In genomic region chr2:74472086-74472944, GRCh38 we compare ENCODE assay signal across 8 cellular contexts. TPM values are rescaled to one million over a fixed set of nuclear protein-coding genes. Genes with fewer than 3 reads are reported as not detected.
A peak's percentile ranks its signal among the peaks of the same experiment; 100 is the strongest.
DNase-seq lines count a peak whose midpoint lies in the region; ATAC-seq and TF ChIP-seq lines count a peak whose summit lies in the region.

MRPL53 (minus strand) TSS chr2:74472680; CDS start chr2:74472660, 20 bp downstream.

- H4K20me1 ChIP-seq in BLaER1 treated with 17β-estradiol and CSF1 and Interleukin-3, amounts not matched to agents 10 nM and 100 nM = no peaks in the 10 kb centered on the region

- WGBS in right lobe of liver (ENCODE audit: insufficient coverage, low coverage, low lambda C conversion rate, missing lambda C conversion rate) = under 1% methylated on average over 49 of the region's 66 CpGs

- no peaks in the 10 kb centered on the region for H3K9me3 ChIP-seq in BLaER1 treated with 17β-estradiol and CSF1 and Interleukin-3, amounts not matched to agents 10 nM and 100 nM (replicated peaks in 1 of 11)
- no peaks in the 10 kb centered on the region for H3K9me3 ChIP-seq in right lobe of liver

- peak within 1 kb of the TSS; percentile 62 to 90 (median 86) for H3K27ac ChIP-seq in BLaER1 treated with 17β-estradiol and CSF1 and Interleukin-3, amounts not matched to agents 10 nM and 100 nM
- H3K27ac ChIP-seq in right lobe of liver = peak within 1 kb of the TSS; percentile 66 to 91 (median 88)

- H3K4me1 ChIP-seq in BLaER1 treated with 17β-estradiol and CSF1 and Interleukin-3, amounts not matched to agents 10 nM and 100 nM = peaks cover 29 to 52% (median 40%) of the 10 kb centered on the region in 10 experiments
- H3K4me1 ChIP-seq in right lobe of liver = peaks cover 0 to 24% (median 5%) of the 10 kb centered on the region in 4 donors

- peak within 1 kb of the TSS; percentile 65 to 84 (median 74) for H3K4me3 ChIP-seq in BLaER1 treated with 17β-estradiol and CSF1 and Interleukin-3, amounts not matched to agents 10 nM and 100 nM
- H3K4me3 ChIP-seq in right lobe of liver = peak within 1 kb of the TSS; percentile 56 to 65 (median 57)

- TF ChIP-seq POLR2A in right lobe of liver (IDR thresholded peaks at IDR 0.05) = peak; percentile 82

- no peak for TF ChIP-seq CTCF in right lobe of liver (IDR thresholded peaks at IDR 0.05)

- H3K4me2 ChIP-seq in BLaER1 treated with 17β-estradiol and CSF1 and Interleukin-3, amounts not matched to agents 10 nM and 100 nM = peak within 1 kb of the TSS; percentile 83 to 98 (median 95)

- ATAC-seq in GM19324 (IDR thresholded peaks at IDR 0.05; ENCODE audit: low FRiP score, unreplicated experiment) (peak; percentile 88), HG03460 (IDR thresholded peaks at IDR 0.05; ENCODE audit: unreplicated experiment) (peak; percentile 82), right lobe of liver (peak; percentile 93 to 95 (median 94))

- peak within 1 kb of the TSS; percentile 82 to 89 (median 86) for H3K9ac ChIP-seq in BLaER1 treated with 17β-estradiol and CSF1 and Interleukin-3, amounts not matched to agents 10 nM and 100 nM

- DNase-seq in NCI-H82 treated with DMSO at 0.1 percent for 48 hours (lab: John Stamatoyannopoulos, UW; ENCODE audit: unreplicated experiment) = peak; percentile 73
- peak; percentile 97 for DNase-seq in activated CD4-positive, alpha-beta T cell treated with anti-CD3 and anti-CD28 coated beads, Interleukin-2, amount 50 U/mL, for 48 hours
- peak; percentile 87 to 94 for DNase-seq in dermis microvascular lymphatic vessel endothelial cell (ENCODE audit: low read depth in 2 of 2)
- DNase-seq in right lobe of liver = peak; percentile 94 to 96 (median 95)
- DNase-seq in stimulated activated CD4-positive, alpha-beta T cell treated with anti-CD3 and anti-CD28 coated beads, Interleukin-4, amount 100 ng/mL, for 24 hours = peak; percentile 97

- intact Hi-C loops in right lobe of liver (cut with DNase I) = no loop called here

- no peaks in the 10 kb centered on the region for H3K27me3 ChIP-seq in BLaER1 treated with 17β-estradiol and CSF1 and Interleukin-3, amounts not matched to agents 10 nM and 100 nM
- no peaks in the 10 kb centered on the region for H3K27me3 ChIP-seq in right lobe of liver

- H3K36me3 ChIP-seq in BLaER1 treated with 17β-estradiol and CSF1 and Interleukin-3, amounts not matched to agents 10 nM and 100 nM = peaks cover 26 to 42% (median 33%) of the 10 kb centered on the region in 11 experiments
- H3K36me3 ChIP-seq in right lobe of liver = peaks cover 0 to 16% (median 5%) of the 10 kb centered on the region in 4 donors

RNA-seq across cellular contexts. Expression of gene MRPL53, which starts in this region (rescaled TPM):
- total RNA-seq in dermis microvascular lymphatic vessel endothelial cell (27.3 and 31.3 TPM in 2 replicates), right lobe of liver (10 to 100 TPM; 10.7 to 51.9 (median 42.6) TPM)

Comparison
In these comparisons a context has a peak if more than half of its experiments do, and no peak if none do; other contexts are left out.
1. Peak in every context shown above with its lines: DNase-seq, ATAC-seq, H3K4me3 ChIP-seq and H3K27ac ChIP-seq.